In genomic region chr1:47229884-47230691, GRCh38 we compare ENCODE assay signal across 12 cellular contexts. TPM values are rescaled to one million over a fixed set of nuclear protein-coding genes. Genes with fewer than 3 reads are reported as not detected.
A peak's percentile ranks its signal among the peaks of the same experiment; 100 is the strongest.
DNase-seq lines count a peak whose midpoint lies in the region; ATAC-seq and TF ChIP-seq lines count a peak whose summit lies in the region.
"Had no signal": no experiment of that assay in that cellular context is flagged by ENCODE, and none has a peak within 500 bp of the region (broad histone marks: within the 10 kb centered on the region; RNA-seq: fewer than 3 reads in every experiment).

No MANE protein-coding gene starts in this region.

- peaks cover 71% of the 10 kb centered on the region for H3K27me3 Mint-ChIP-seq in CD8-positive, alpha-beta T cell (ENCODE audit: low read depth)
- H3K27me3 Mint-ChIP-seq in glutamatergic neuron (ENCODE audit: unreplicated experiment), result peaks cover 63% of the 10 kb centered on the region

- no peak overlapping the region for H3K27ac ChIP-seq in CD8-positive, alpha-beta T cell (ENCODE audit: low read depth, low read length)
- peak overlapping the region; percentile 61 for H3K27ac ChIP-seq in parathyroid adenoma
- H3K27ac ChIP-seq in ovary, result no peak overlapping the region

- H3K4me3 Mint-ChIP-seq in CD8-positive, alpha-beta T cell, result peak overlapping the region; percentile 26
- H3K4me3 Mint-ChIP-seq in glutamatergic neuron (ENCODE audit: unreplicated experiment), result peak overlapping the region; percentile 63

- H3K36me3 Mint-ChIP-seq in CD8-positive, alpha-beta T cell, result no peaks in the 10 kb centered on the region
- H3K36me3 Mint-ChIP-seq in glutamatergic neuron (ENCODE audit: unreplicated experiment), result no peaks in the 10 kb centered on the region

- H3K4me1 ChIP-seq in CD8-positive, alpha-beta T cell (ENCODE audit: insufficient read depth, low read length), result peaks cover 28% of the 10 kb centered on the region
- H3K4me1 ChIP-seq in NT2/D1 (ENCODE audit: insufficient read depth, insufficient read length), result peaks cover 20% of the 10 kb centered on the region
- no peaks in the 10 kb centered on the region for H3K4me1 ChIP-seq in parathyroid adenoma
- peaks cover 7% of the 10 kb centered on the region for H3K4me1 ChIP-seq in ovary (ENCODE audit: insufficient read depth)

- WGBS in ovary, 3 donors, result 12 to 15% (median 14%) methylated on average over 23 of the region's 23 CpGs

- TF ChIP-seq EP300 in ovary (IDR thresholded peaks at IDR 0.05), result no peak

- no peak overlapping the region for H2AFZ ChIP-seq in parathyroid adenoma

- POLR2A ChIA-PET in CD8-positive, alpha-beta T cell (lab: Charles Lee), result no interaction called here

- no peaks in the 10 kb centered on the region for H3K36me3 ChIP-seq in CD8-positive, alpha-beta T cell (ENCODE audit: insufficient read depth, low read length)
- no peaks in the 10 kb centered on the region for H3K36me3 ChIP-seq in NT2/D1 (ENCODE audit: insufficient read depth, insufficient read length, low read length)
- no peaks in the 10 kb centered on the region for H3K36me3 ChIP-seq in parathyroid adenoma (ENCODE audit: control insufficient read depth, insufficient read depth, low read length)
- H3K36me3 ChIP-seq in ovary, result no peaks in the 10 kb centered on the region

- H3K4me2 ChIP-seq in parathyroid adenoma (ENCODE audit: low read length), result peak overlapping the region; percentile 16

- no peaks in the 10 kb centered on the region for H3K9me3 Mint-ChIP-seq in CD8-positive, alpha-beta T cell
- H3K9me3 Mint-ChIP-seq in glutamatergic neuron (ENCODE audit: unreplicated experiment), result peaks cover 15% of the 10 kb centered on the region

- intact Hi-C loops in CD8-positive, alpha-beta T cell (cut with DNase I, micrococcal nuclease), result no loop called here
- intact Hi-C loops in ovary (cut with DNase I), result no loop called here

- peaks cover 24% of the 10 kb centered on the region for H3K4me1 Mint-ChIP-seq in CD8-positive, alpha-beta T cell (ENCODE audit: low read depth)
- peaks cover 9% of the 10 kb centered on the region for H3K4me1 Mint-ChIP-seq in glutamatergic neuron (ENCODE audit: low read depth, unreplicated experiment)

- ATAC-seq in CD8-positive, alpha-beta T cell, result no peak

- H3K9ac ChIP-seq in NT2/D1 (ENCODE audit: insufficient read length, low read depth) (no peak overlapping the region), parathyroid adenoma (no peak overlapping the region)

- TF ChIP-seq CTCF in CD8-positive, alpha-beta T cell (IDR thresholded peaks at IDR 0.05), result no peak
- TF ChIP-seq CTCF in glutamatergic neuron (IDR thresholded peaks at IDR 0.05; ENCODE audit: partially characterized antibody, unreplicated experiment) (no peak), parathyroid adenoma (IDR thresholded peaks at IDR 0.05) (no peak), ovary (IDR thresholded peaks at IDR 0.05) (no peak)

- CTCF ChIA-PET in CD8-positive, alpha-beta T cell (lab: Charles Lee), result no interaction called here

- peaks cover 53% of the 10 kb centered on the region for H3K27me3 ChIP-seq in CD8-positive, alpha-beta T cell (ENCODE audit: insufficient read depth, low read length)
- peaks cover 99% of the 10 kb centered on the region for H3K27me3 ChIP-seq in NT2/D1 (ENCODE audit: insufficient read depth, insufficient read length)
- peaks cover 20% of the 10 kb centered on the region for H3K27me3 ChIP-seq in parathyroid adenoma (ENCODE audit: control insufficient read depth, insufficient read depth, low read length)
- H3K27me3 ChIP-seq in ovary, result peaks cover 5% of the 10 kb centered on the region

- no peak overlapping the region for H3K27ac Mint-ChIP-seq in CD8-positive, alpha-beta T cell
- peak overlapping the region; percentile 48 for H3K27ac Mint-ChIP-seq in glutamatergic neuron (ENCODE audit: unreplicated experiment)

- no peak for TF ChIP-seq POLR2A in ovary (IDR thresholded peaks at IDR 0.05)

- H3K4me3 ChIP-seq in CD8-positive, alpha-beta T cell (ENCODE audit: low read depth, low read length), result no peak overlapping the region
- peak overlapping the region; percentile 18 for H3K4me3 ChIP-seq in NT2/D1 (ENCODE audit: insufficient read length, low read depth)
- peak overlapping the region; percentile 24 for H3K4me3 ChIP-seq in parathyroid adenoma (ENCODE audit: low read depth, low read length)
- no peak overlapping the region for H3K4me3 ChIP-seq in ovary

- H3K79me2 ChIP-seq in parathyroid adenoma, result no peaks in the 10 kb centered on the region

- no peaks in the 10 kb centered on the region for H3K9me3 ChIP-seq in CD8-positive, alpha-beta T cell (ENCODE audit: low read length)
- H3K9me3 ChIP-seq in NT2/D1 (ENCODE audit: insufficient read depth, low read length) (no peaks in the 10 kb centered on the region), parathyroid adenoma (ENCODE audit: control insufficient read depth, low read length) (no peaks in the 10 kb centered on the region), ovary (no peaks in the 10 kb centered on the region)

- no peak for DNase-seq in CD8-positive, alpha-beta T cell
- DNase-seq in NT2/D1 (ENCODE audit: low read depth, low spot score), result no peak
- no peak for DNase-seq in glutamatergic neuron
- no peak for DNase-seq in NCI-H446 (lab: John Stamatoyannopoulos, UW)
- DNase-seq in ovary, result no peak
- no peak for DNase-seq in Ammon's horn (ENCODE audit: low spot score)
- DNase-seq in hippocampal formation (lab: John Stamatoyannopoulos, UW), result no peak
- DNase-seq: activated CD4-positive, alpha-beta T cell treated with anti-CD3 and anti-CD28 coated beads, Interleukin-2, amount 50 U/mL, for 1 hour; central memory CD4-positive, alpha-beta T cell; NCI-H1105; RPMI8226 had no signal

RNA-seq across cellular contexts. Expression of gene TAL1, which starts 1.9 kb away (rescaled TPM):
- total RNA-seq in CD8-positive, alpha-beta T cell, result not detected
- total RNA-seq in glutamatergic neuron (ENCODE audit: unreplicated experiment) (2.1 TPM), ovary (1 to 10 TPM; 1.2 to 4.7 (median 2.1) TPM)
- 1 to 10 TPM; 2.4 to 4.1 TPM for polyA plus RNA-seq in ovary

RNA-seq across cellular contexts. Expression of gene PDZK1IP1, which starts 40.3 kb away (rescaled TPM):
- not detected for total RNA-seq in CD8-positive, alpha-beta T cell
- total RNA-seq in glutamatergic neuron (ENCODE audit: unreplicated experiment) (not detected), ovary (10 to 100 TPM in 1 of 7 donors, 1 to 10 TPM in 2, under 1 TPM in 2, not detected in 2; 0.36 to 66.1 (median 3.1) TPM)
- under 1 TPM; 0.42 to 0.61 TPM for polyA plus RNA-seq in ovary

Comparison
In these comparisons a context has a peak if more than half of its experiments do, and no peak if none do; other contexts are left out.
1. H3K4me3 ChIP-seq: peak in NT2/D1 (single experiment) and parathyroid adenoma (single experiment); none in CD8-positive, alpha-beta T cell (single experiment) and ovary (single experiment).